9 cellular contexts compared by ENCODE assay signal in the genomic region with DNA sequence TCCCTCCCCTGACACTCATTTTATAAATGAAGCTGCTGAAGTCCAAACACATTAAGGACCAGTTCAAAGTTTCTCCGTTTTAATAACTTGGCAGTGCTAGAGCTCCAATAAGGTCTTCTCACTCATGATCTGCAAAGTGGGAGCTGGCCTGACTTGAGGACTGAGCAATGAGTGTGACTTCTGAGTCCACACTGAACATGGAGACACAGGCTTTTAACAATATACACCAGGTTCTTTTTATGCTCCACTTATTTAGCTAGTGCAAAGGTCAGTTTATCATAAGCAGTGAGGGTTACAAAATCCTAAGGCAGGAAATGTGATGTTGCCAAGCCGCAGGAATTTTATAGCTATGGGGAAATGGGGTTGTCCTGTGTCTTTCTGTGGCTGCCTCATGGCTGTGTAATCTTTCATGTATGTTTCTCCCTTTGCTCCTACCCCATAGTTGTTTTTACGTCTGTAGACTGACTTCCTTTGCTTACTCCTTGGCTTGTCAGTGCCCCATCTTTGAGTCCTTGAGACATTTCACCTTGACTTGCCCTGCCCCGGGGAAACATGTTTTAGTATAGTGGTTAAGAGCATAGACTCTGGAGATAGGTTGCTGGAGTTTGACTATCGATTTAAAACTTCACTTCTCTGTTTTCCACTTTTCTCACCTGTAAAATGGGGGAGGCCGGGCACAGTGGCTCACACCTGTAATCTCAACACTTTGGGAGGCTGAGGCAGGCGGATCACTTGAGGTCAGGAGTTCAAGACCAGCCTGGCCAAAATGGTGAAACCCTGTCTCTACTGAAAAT. TPM values are rescaled to one million over a fixed set of nuclear protein-coding genes. Genes with fewer than 3 reads are reported as not detected.
A peak's percentile ranks its signal among the peaks of the same experiment; 100 is the strongest.
DNase-seq lines count a peak whose midpoint lies in the region; ATAC-seq and TF ChIP-seq lines count a peak whose summit lies in the region.
"Had no signal": no experiment of that assay in that cellular context is flagged by ENCODE, and none has a peak within 500 bp of the region (broad histone marks: within the 10 kb centered on the region; RNA-seq: fewer than 3 reads in every experiment).

No MANE protein-coding gene starts in this region.

- H3K9me3 ChIP-seq in neural progenitor cell (ENCODE audit: low read depth) = no peaks in the 10 kb centered on the region
- H3K9me3 ChIP-seq in CD8-positive, alpha-beta T cell (ENCODE audit: low read length) = no peaks in the 10 kb centered on the region

- H3K4me1 Mint-ChIP-seq in neural progenitor cell = peaks cover 24% of the 10 kb centered on the region
- H3K4me1 Mint-ChIP-seq in CD8-positive, alpha-beta T cell (ENCODE audit: low read depth) = peaks cover 6% of the 10 kb centered on the region

- H3K4me3 ChIP-seq in neural progenitor cell = no peak overlapping the region
- H3K4me3 ChIP-seq in CD8-positive, alpha-beta T cell (ENCODE audit: low read depth, low read length) = no peak overlapping the region

- peak; percentile 23 for DNase-seq in COLO829 (ENCODE audit: low spot score)
- DNase-seq in NCI-H226 = peak; percentile 92
- peak; percentile 44 for DNase-seq in dermis blood vessel endothelial cell
- no peak for DNase-seq in neural progenitor cell (ENCODE audit: low spot score)
- DNase-seq in RPMI8226 = no peak
- no peak for DNase-seq in CD8-positive, alpha-beta T cell
- DNase-seq in central memory CD4-positive, alpha-beta T cell = no peak
- no peak for DNase-seq in stimulated activated naive CD4-positive, alpha-beta T cell treated with Interleukin-2 at 50 U/mL for 16 hours (lab: John Stamatoyannopoulos, UW)
- DNase-seq: GDM1 had no signal

- CTCF ChIA-PET in CD8-positive, alpha-beta T cell (lab: Charles Lee) = no interaction called here

- H2AFZ ChIP-seq in neural progenitor cell (replicated peaks) = peak overlapping the region; percentile 1

- H3K79me2 ChIP-seq in neural progenitor cell (ENCODE audit: low read depth) = no peaks in the 10 kb centered on the region

- peaks cover 2% of the 10 kb centered on the region for H3K27me3 Mint-ChIP-seq in neural progenitor cell (ENCODE audit: insufficient read depth, low read depth)
- H3K27me3 Mint-ChIP-seq in CD8-positive, alpha-beta T cell (ENCODE audit: low read depth) = no peaks in the 10 kb centered on the region

- H3F3A ChIP-seq in neural progenitor cell (ENCODE audit: low read depth) = peaks cover 20% of the 10 kb centered on the region

- H3K9ac ChIP-seq in neural progenitor cell = no peak overlapping the region

- no peak overlapping the region for H3K4me2 ChIP-seq in neural progenitor cell

- no peak overlapping the region for H3K27ac Mint-ChIP-seq in neural progenitor cell
- H3K27ac Mint-ChIP-seq in CD8-positive, alpha-beta T cell = no peak overlapping the region

- no peak for ATAC-seq in CD8-positive, alpha-beta T cell

- no peak for TF ChIP-seq CTCF in neural progenitor cell (IDR thresholded peaks at IDR 0.05)
- TF ChIP-seq CTCF in CD8-positive, alpha-beta T cell (IDR thresholded peaks at IDR 0.05) = no peak

- intact Hi-C loops in CD8-positive, alpha-beta T cell (cut with DNase I, micrococcal nuclease) = no loop called here

- POLR2A ChIA-PET in CD8-positive, alpha-beta T cell (lab: Charles Lee) = no interaction called here

- no peaks in the 10 kb centered on the region for H3K36me3 Mint-ChIP-seq in neural progenitor cell
- H3K36me3 Mint-ChIP-seq in CD8-positive, alpha-beta T cell = no peaks in the 10 kb centered on the region

- no peak overlapping the region for H3K27ac ChIP-seq in neural progenitor cell
- H3K27ac ChIP-seq in CD8-positive, alpha-beta T cell (ENCODE audit: low read depth, low read length) = no peak overlapping the region

- peaks cover 15% of the 10 kb centered on the region for H3K4me1 ChIP-seq in neural progenitor cell
- H3K4me1 ChIP-seq in CD8-positive, alpha-beta T cell (ENCODE audit: insufficient read depth, low read length) = peaks cover 5% of the 10 kb centered on the region

- H4K20me1 ChIP-seq in neural progenitor cell (ENCODE audit: low read depth) = no peaks in the 10 kb centered on the region

- H3K27me3 ChIP-seq in neural progenitor cell = no peaks in the 10 kb centered on the region
- H3K27me3 ChIP-seq in CD8-positive, alpha-beta T cell (ENCODE audit: insufficient read depth, low read length) = no peaks in the 10 kb centered on the region

- H3K36me3 ChIP-seq in neural progenitor cell = no peaks in the 10 kb centered on the region
- H3K36me3 ChIP-seq in CD8-positive, alpha-beta T cell (ENCODE audit: insufficient read depth, low read length) = no peaks in the 10 kb centered on the region

- H3K9me3 Mint-ChIP-seq in neural progenitor cell = no peaks in the 10 kb centered on the region
- H3K9me3 Mint-ChIP-seq in CD8-positive, alpha-beta T cell = no peaks in the 10 kb centered on the region

- no peak overlapping the region for H3K4me3 Mint-ChIP-seq in neural progenitor cell
- H3K4me3 Mint-ChIP-seq in CD8-positive, alpha-beta T cell = no peak overlapping the region

RNA-seq across cellular contexts. Expression of gene MMD, which starts 12.2 kb away (rescaled TPM):
- 11.8 and 16.2 TPM in 2 replicates for total RNA-seq in dermis blood vessel endothelial cell
- 73.7 and 122 TPM in 2 replicates for total RNA-seq in neural progenitor cell (ENCODE audit: low replicate concordance)
- 10 to 100 TPM; 28.2 to 32.8 TPM for total RNA-seq in CD8-positive, alpha-beta T cell

Comparison
In these comparisons a context has a peak if more than half of its experiments do, and no peak if none do; other contexts are left out.
1. DNase-seq: peak in COLO829 (single experiment), NCI-H226 (single experiment) and dermis blood vessel endothelial cell (single experiment); none in neural progenitor cell (single experiment), RPMI8226 (single experiment), CD8-positive, alpha-beta T cell (0 of 7), central memory CD4-positive, alpha-beta T cell (single experiment) and stimulated activated naive CD4-positive, alpha-beta T cell treated with Interleukin-2 at 50 U/mL for 16 hours (single experiment).